8 cellular contexts compared by ENCODE assay signal in the genomic region with DNA sequence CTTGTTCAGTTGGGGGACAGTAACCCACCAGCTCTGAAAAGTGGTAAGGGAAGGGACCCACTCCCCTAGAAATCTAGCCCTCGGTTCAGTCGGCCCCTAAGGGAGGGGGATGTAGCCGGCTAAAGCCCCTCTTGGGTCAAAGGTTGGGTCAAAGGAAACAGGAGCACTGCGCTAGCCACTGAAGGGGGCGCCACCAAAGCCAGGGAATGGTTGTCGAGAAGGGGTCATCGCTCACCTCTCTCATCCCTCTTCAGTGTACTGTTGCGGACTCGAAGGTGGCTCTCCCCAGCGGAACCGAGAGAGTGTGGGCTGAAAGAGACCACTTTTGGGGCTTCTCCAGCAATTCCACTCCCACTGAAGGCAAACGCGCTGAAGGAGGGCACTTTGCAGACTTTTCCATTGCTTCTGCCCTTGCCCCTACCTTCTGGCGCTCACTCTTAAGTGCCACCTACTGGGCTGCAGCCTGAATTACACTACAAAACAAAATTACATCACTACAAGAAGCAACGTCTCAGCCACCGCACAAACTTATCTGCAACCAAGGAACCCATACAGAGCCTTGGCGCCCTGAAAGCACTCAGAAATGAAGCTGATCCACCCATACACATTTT.
DNase-seq lines count a peak whose midpoint lies in the region; ATAC-seq, FAIRE-seq and TF ChIP-seq lines count a peak whose summit lies in the region.

No MANE protein-coding gene starts in this region.

- H3K27me3 ChIP-seq in IMR-90 (ENCODE audit: control insufficient read depth, insufficient read depth, low read length), result peaks cover 1% of the 10 kb centered on the region; the same call in 1 of the 2 replicates

- no peak overlapping the region for H3K4me2 ChIP-seq in IMR-90 (ENCODE audit: low read depth, low read length)

- no peaks in the 10 kb centered on the region for H4K20me1 ChIP-seq in IMR-90 (ENCODE audit: insufficient read depth, low read length)

- H4K8ac ChIP-seq in IMR-90 (ENCODE audit: low read depth in 2 of 2, low read length in 2 of 2), result no peak overlapping the region

- H3K4ac ChIP-seq in IMR-90 (ENCODE audit: low read depth, low read length), result no peak overlapping the region

- no peak overlapping the region for H3K14ac ChIP-seq in IMR-90 (replicated peaks; ENCODE audit: low read depth, low read length)

- H3K9me1 ChIP-seq in IMR-90 (ENCODE audit: insufficient read depth, low read length), result no peaks in the 10 kb centered on the region

- no peak overlapping the region for H4K5ac ChIP-seq in IMR-90 (ENCODE audit: low read depth, low read length)

- H3K9ac ChIP-seq in IMR-90 (ENCODE audit: low read depth, low read length), result no peak overlapping the region

- H2BK120ac ChIP-seq in IMR-90 (ENCODE audit: low read depth, low read length), result no peak overlapping the region

- H2AK9ac ChIP-seq in IMR-90 (replicated peaks; ENCODE audit: low read depth, low read length, poor library complexity), result no peak overlapping the region

- H2AK5ac ChIP-seq in IMR-90 (ENCODE audit: low read depth, low read length), result no peak overlapping the region

- H3K27ac ChIP-seq in IMR-90 (ENCODE audit: insufficient read depth, low read length), result no peak overlapping the region

- no peaks in the 10 kb centered on the region for H3K9me3 ChIP-seq in IMR-90 (ENCODE audit: control insufficient read depth, insufficient read depth, low read length)

- H3K23ac ChIP-seq in IMR-90 (ENCODE audit: low read depth, low read length), result no peak overlapping the region

- POLR2A ChIA-PET in IMR-90 (lab: Charles Lee; ENCODE audit: unreplicated experiment), result no interaction called here

- H3K36me3 ChIP-seq in IMR-90 (ENCODE audit: control insufficient read depth, insufficient read depth, low read length), result no peaks in the 10 kb centered on the region

- no peak for ATAC-seq in IMR-90 (ENCODE audit: low read depth)
- no peak for ATAC-seq in omental fat pad (ENCODE audit: low FRiP score)

- TF ChIP-seq CTCF in IMR-90 (conservative IDR thresholded peaks at IDR 0.05; ENCODE audit: low read depth, low read length) (peak; percentile 51), omental fat pad (IDR thresholded peaks at IDR 0.05) (no peak)

- intact Hi-C loops in IMR-90 (cut with micrococcal nuclease), result loop anchor here (5.0 kb wide), 1 partner anchor 104 kb away; no protein-coding TSS in a partner anchor

- H3K4me3 ChIP-seq in IMR-90 (ENCODE audit: insufficient read depth, low read depth, low read length), result no peak overlapping the region

- CTCF ChIA-PET in IMR-90 (lab: Yijun Ruan, JAX), result interaction anchor here (0.7 kb wide), 1 partner anchor 107 kb away, joined by 3 read pairs; no protein-coding TSS in a partner anchor

- DNase-seq in stimulated activated CD4-positive, alpha-beta T cell treated with anti-CD3 and anti-CD28 coated beads, Interleukin-4, amount 100 ng/mL, for 24 hours, result peak; percentile 3
- DNase-seq in stimulated activated CD4-positive, alpha-beta T cell treated with anti-CD3 and anti-CD28 coated beads, Interleukin-12 subunit alpha, Interleukin-12 subunit beta, amount 100 ng/mL, for 4 hours, result no peak
- peak; percentile 5 for DNase-seq in IMR-90
- DNase-seq in dermis blood vessel endothelial cell, result peak; percentile 21
- DNase-seq in urothelium cell line (ENCODE audit: low spot score), result peak; percentile 35
- DNase-seq in activated effector memory CD4-positive, alpha-beta T cell treated with anti-CD3 and anti-CD28 coated beads, Interleukin-2, amount 50 U/mL, for 16 hours, result no peak
- DNase-seq in omental fat pad (ENCODE audit: low spot score), result no peak
- DNase-seq in NCI-H526 treated with DMSO at 0.1 percent for 48 hours (lab: John Stamatoyannopoulos, UW), result no peak

- no peak overlapping the region for H2BK15ac ChIP-seq in IMR-90 (ENCODE audit: low read depth, low read length)

- in situ Hi-C loops in IMR-90 (cut with MboI; ENCODE audit: low sequenced_read_pairs), result no loop called here

- H4K91ac ChIP-seq in IMR-90 (ENCODE audit: insufficient read depth, low read depth, low read length), result no peak overlapping the region

- FAIRE-seq in urothelium cell line (lab: Jason Lieb, UNC), result no peak

- TF ChIP-seq RAD21 in IMR-90 (IDR thresholded peaks at IDR 0.05; ENCODE audit: low read length), result peak; percentile 24; the same call in 1 of the 2 replicates

- H3K4me1 ChIP-seq in IMR-90 (ENCODE audit: control insufficient read depth, insufficient read depth, low read length), result no peaks in the 10 kb centered on the region

- no peak overlapping the region for H2BK5ac ChIP-seq in IMR-90 (ENCODE audit: low read depth, low read length, poor library complexity, severe bottlenecking)

- no peak overlapping the region for H3K18ac ChIP-seq in IMR-90 (ENCODE audit: low read depth, low read length)

- BruUV-seq in IMR-90 (replicated peaks; lab: Mats Ljungman, UMichigan), result no TSS peak

- H3K79me1 ChIP-seq in IMR-90 (ENCODE audit: low read depth in 1 of 2, low read length in 2 of 2), result no peaks in the 10 kb centered on the region

- dilution Hi-C loops in IMR-90 (cut with HindIII; ENCODE audit: low sequenced_read_pairs, unreplicated experiment), result no loop called here

- TF ChIP-seq POLR2A in IMR-90 (IDR thresholded peaks at IDR 0.05; ENCODE audit: low read depth, low read length), result no peak

- H2BK20ac ChIP-seq in IMR-90 (ENCODE audit: low read depth, low read length), result no peak overlapping the region

- no peak overlapping the region for H3K56ac ChIP-seq in IMR-90 (ENCODE audit: extremely low read depth, insufficient read depth, low read length)

- WGBS in IMR-90 (ENCODE audit: extremely low coverage in 2 of 2, insufficient read length in 1 of 2), 2 experiments, result 80% methylated on average over 3 of the region's 17 CpGs; no CpG with 5 or more reads in 1 of the 2 experiments

- no peak overlapping the region for H2AFZ ChIP-seq in IMR-90 (replicated peaks; ENCODE audit: low read length, poor library complexity)

TF ChIP-seq in IMR-90, 13 proteins besides CTCF, POLR2A, EP300 and RAD21:
- TF ChIP-seq NFE2L2 (IDR thresholded peaks at IDR 0.05; ENCODE audit: low read depth, low read length) (no peak), SMC3 (IDR thresholded peaks at IDR 0.05; ENCODE audit: low read depth, low read length) (peak; percentile 28), CEBPB (IDR thresholded peaks at IDR 0.05; ENCODE audit: low read depth, low read length) (no peak), RCOR1 (IDR thresholded peaks at IDR 0.05; ENCODE audit: insufficient replicate concordance, low read length) (no peak)

Comparison
In these comparisons a context has a peak if more than half of its experiments do, and no peak if none do; other contexts are left out.
1. DNase-seq: peak in stimulated activated CD4-positive, alpha-beta T cell treated with anti-CD3 and anti-CD28 coated beads, Interleukin-4, amount 100 ng/mL, for 24 hours (single experiment), IMR-90 (single experiment), dermis blood vessel endothelial cell (single experiment) and urothelium cell line (single experiment); none in stimulated activated CD4-positive, alpha-beta T cell treated with anti-CD3 and anti-CD28 coated beads, Interleukin-12 subunit alpha, Interleukin-12 subunit beta, amount 100 ng/mL, for 4 hours (single experiment), activated effector memory CD4-positive, alpha-beta T cell treated with anti-CD3 and anti-CD28 coated beads, Interleukin-2, amount 50 U/mL, for 16 hours (single experiment), omental fat pad (single experiment) and NCI-H526 treated with DMSO at 0.1 percent for 48 hours (single experiment).